In the genomic region with DNA sequence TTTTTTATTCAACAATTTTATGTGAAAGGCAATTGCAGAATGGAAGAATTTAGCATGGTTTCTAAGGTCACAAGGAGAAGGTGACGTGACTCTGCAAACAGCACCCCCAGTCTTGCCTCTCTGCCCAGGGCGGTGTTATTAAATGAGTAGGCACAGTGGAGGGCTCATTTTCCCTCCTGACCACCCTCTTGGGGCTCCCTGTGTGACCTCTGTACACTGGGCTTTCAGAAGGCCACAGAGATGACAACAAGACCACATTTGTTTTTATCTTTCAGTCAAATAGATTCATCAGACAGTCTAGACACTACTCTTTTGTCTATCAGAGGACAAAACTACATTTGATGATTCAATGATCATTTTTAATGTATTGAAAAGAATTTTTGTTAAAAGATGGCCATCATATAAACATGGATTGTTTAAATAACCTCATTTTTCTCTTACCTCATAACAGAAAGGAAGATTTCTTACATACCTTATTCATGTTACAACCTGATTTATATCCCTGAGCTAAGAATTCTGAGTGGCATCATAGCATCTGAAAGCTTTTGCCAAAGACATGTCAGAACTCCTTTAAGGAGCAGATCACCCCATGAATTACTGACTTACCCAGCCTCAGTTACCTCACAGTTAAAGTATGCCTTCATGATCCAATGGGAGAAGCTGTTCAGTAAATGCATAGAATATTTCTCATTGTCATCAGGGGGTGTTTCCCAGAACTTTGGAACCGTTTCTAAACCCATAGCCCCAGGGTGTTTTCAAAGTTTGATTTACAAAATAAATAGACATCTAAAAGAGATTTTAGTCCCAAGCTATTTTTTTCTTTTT, we compare ENCODE assay signal across 12 cellular contexts.
DNase-seq lines count a peak whose midpoint lies in the region; ATAC-seq, FAIRE-seq and TF ChIP-seq lines count a peak whose summit lies in the region.
"Had no signal": no experiment of that assay in that cellular context is flagged by ENCODE, and none has a peak within 500 bp of the region (broad histone marks: within the 10 kb centered on the region; RNA-seq: fewer than 3 reads in every experiment).

No MANE protein-coding gene starts in this region.

- H3K9me3 Mint-ChIP-seq in CD14-positive monocyte: peaks cover 0 to 6% (median 1%) of the 10 kb centered on the region in 7 donors
- H3K9me3 Mint-ChIP-seq in activated T-helper 1 cell treated with anti-CD3 and anti-CD28 coated beads, Interleukin-12 subunit alpha, Interleukin-12 subunit beta, Interleukin-2, Interleukin-4 antibody, amounts not matched to agents 30 ng/mL and 10 ng/mL and 1 ng/mL, durations not matched to agents 14 hours and 24 hours and 36 hours: peaks cover 5% of the 10 kb centered on the region

- intact Hi-C loops in CD14-positive monocyte (cut with micrococcal nuclease): no loop called here
- intact Hi-C loops in activated T-helper 1 cell treated with anti-CD3 and anti-CD28 coated beads, Interleukin-12 subunit alpha, Interleukin-12 subunit beta, Interleukin-2, Interleukin-4 antibody, amounts not matched to agents 30 ng/mL and 10 ng/mL and 1 ng/mL, durations not matched to agents 14 hours and 24 hours and 36 hours (cut with micrococcal nuclease): no loop called here

- no peak overlapping the region for H3K4me3 Mint-ChIP-seq in CD14-positive monocyte
- no peak overlapping the region for H3K4me3 Mint-ChIP-seq in activated T-helper 1 cell treated with anti-CD3 and anti-CD28 coated beads, Interleukin-12 subunit alpha, Interleukin-12 subunit beta, Interleukin-2, Interleukin-4 antibody, amounts not matched to agents 30 ng/mL and 10 ng/mL and 1 ng/mL, durations not matched to agents 14 hours and 24 hours and 36 hours
- H3K4me3 Mint-ChIP-seq: naive B cell had no signal

- H3K27me3 ChIP-seq in layer of hippocampus (ENCODE audit: control insufficient read depth, insufficient read depth, low read length) (no peaks in the 10 kb centered on the region), subcutaneous abdominal adipose tissue (ENCODE audit: control insufficient read depth in 5 of 5, insufficient read depth in 4 of 5, low read length in 5 of 5) (no peaks in the 10 kb centered on the region)
- H3K27me3 ChIP-seq: transverse colon had no signal

- peaks cover 0 to 49% (median 26%) of the 10 kb centered on the region in 5 donors for H3K4me1 ChIP-seq in subcutaneous abdominal adipose tissue (ENCODE audit: control insufficient read depth in 5 of 5, insufficient read depth in 5 of 5, low read length in 5 of 5)

- no peak for FAIRE-seq in RCC 7860 (lab: Jason Lieb, UNC)
- FAIRE-seq: small intestine had no signal

- no peaks in the 10 kb centered on the region for H3K4me1 Mint-ChIP-seq in CD14-positive monocyte
- H3K4me1 Mint-ChIP-seq in activated T-helper 1 cell treated with anti-CD3 and anti-CD28 coated beads, Interleukin-12 subunit alpha, Interleukin-12 subunit beta, Interleukin-2, Interleukin-4 antibody, amounts not matched to agents 30 ng/mL and 10 ng/mL and 1 ng/mL, durations not matched to agents 14 hours and 24 hours and 36 hours (ENCODE audit: low read depth): peaks cover 18% of the 10 kb centered on the region
- H3K4me1 Mint-ChIP-seq: naive B cell had no signal

- DNase-seq in NCI-H226 (peak; percentile 82), cardiac fibroblast (ENCODE audit: low read depth in 2 of 2) (peak; percentile 43 to 48), RCC 7860 (ENCODE audit: low spot score) (no peak), CD14-positive monocyte (ENCODE audit: low spot score) (no peak)
- no peak for DNase-seq in activated T-helper 1 cell treated with anti-CD3 and anti-CD28 coated beads, Interleukin-12 subunit alpha, Interleukin-12 subunit beta, Interleukin-2, Interleukin-4 antibody, amounts not matched to agents 30 ng/mL and 10 ng/mL and 1 ng/mL, durations not matched to agents 14 hours and 24 hours and 36 hours (ENCODE audit: low spot score)
- DNase-seq: naive B cell, small intestine, transverse colon had no signal

- no peaks in the 10 kb centered on the region for H3K36me3 ChIP-seq in subcutaneous abdominal adipose tissue (ENCODE audit: control insufficient read depth in 5 of 5, insufficient read depth in 5 of 5, low read length in 5 of 5)
- H3K36me3 ChIP-seq: transverse colon had no signal

- H3K4me3 ChIP-seq in cardiac fibroblast (replicated peaks in 1 of 2; ENCODE audit: low read depth in 2 of 2, low read length in 2 of 2): no peak overlapping the region
- H3K4me3 ChIP-seq in subcutaneous abdominal adipose tissue (ENCODE audit: low read depth in 1 of 5, low read length in 5 of 5): peak overlapping the region in 1 of 5 donors; percentile 16
- H3K4me3 ChIP-seq: transverse colon had no signal

- no peak overlapping the region for H3K27ac Mint-ChIP-seq in CD14-positive monocyte
- no peak overlapping the region for H3K27ac Mint-ChIP-seq in activated T-helper 1 cell treated with anti-CD3 and anti-CD28 coated beads, Interleukin-12 subunit alpha, Interleukin-12 subunit beta, Interleukin-2, Interleukin-4 antibody, amounts not matched to agents 30 ng/mL and 10 ng/mL and 1 ng/mL, durations not matched to agents 14 hours and 24 hours and 36 hours

- peaks cover 7 to 12% (median 9%) of the 10 kb centered on the region in 3 donors for H3K27me3 Mint-ChIP-seq in CD14-positive monocyte (ENCODE audit: low read depth in 3 of 3)
- peaks cover 4% of the 10 kb centered on the region for H3K27me3 Mint-ChIP-seq in activated T-helper 1 cell treated with anti-CD3 and anti-CD28 coated beads, Interleukin-12 subunit alpha, Interleukin-12 subunit beta, Interleukin-2, Interleukin-4 antibody, amounts not matched to agents 30 ng/mL and 10 ng/mL and 1 ng/mL, durations not matched to agents 14 hours and 24 hours and 36 hours (ENCODE audit: insufficient read depth)

- peak overlapping the region in 1 of 5 donors; percentile 18 for H3K9ac ChIP-seq in subcutaneous abdominal adipose tissue (ENCODE audit: low read length in 5 of 5)

- no peak for ATAC-seq in HG03108 (IDR thresholded peaks at IDR 0.05; ENCODE audit: unreplicated experiment)

- H3K27ac ChIP-seq in layer of hippocampus (ENCODE audit: low read depth, low read length) (peak overlapping the region; percentile 69), subcutaneous abdominal adipose tissue (ENCODE audit: low read depth, low read length) (peak overlapping the region; percentile 67)
- H3K27ac ChIP-seq: transverse colon, VCaP had no signal

- H3K9me3 ChIP-seq in subcutaneous abdominal adipose tissue (ENCODE audit: control insufficient read depth in 5 of 5, low read length in 5 of 5): no peaks in the 10 kb centered on the region
- H3K9me3 ChIP-seq: transverse colon had no signal

- no peak for TF ChIP-seq CTCF in cardiac fibroblast (IDR thresholded peaks at IDR 0.05; ENCODE audit: low read depth, low read length)
- no peak for TF ChIP-seq CTCF in CD14-positive monocyte (IDR thresholded peaks at IDR 0.05)

- no peaks in the 10 kb centered on the region for H3K36me3 Mint-ChIP-seq in CD14-positive monocyte
- peaks cover 4% of the 10 kb centered on the region for H3K36me3 Mint-ChIP-seq in activated T-helper 1 cell treated with anti-CD3 and anti-CD28 coated beads, Interleukin-12 subunit alpha, Interleukin-12 subunit beta, Interleukin-2, Interleukin-4 antibody, amounts not matched to agents 30 ng/mL and 10 ng/mL and 1 ng/mL, durations not matched to agents 14 hours and 24 hours and 36 hours (ENCODE audit: low read depth)
- H3K36me3 Mint-ChIP-seq: naive B cell had no signal

Comparison
In these comparisons a context has a peak if more than half of its experiments do, and no peak if none do; other contexts are left out.
1. DNase-seq: peak in NCI-H226 (single experiment) and cardiac fibroblast (2 of 2); none in RCC 7860 (single experiment), CD14-positive monocyte (single experiment) and activated T-helper 1 cell treated with anti-CD3 and anti-CD28 coated beads, Interleukin-12 subunit alpha, Interleukin-12 subunit beta, Interleukin-2, Interleukin-4 antibody, amounts not matched to agents 30 ng/mL and 10 ng/mL and 1 ng/mL, durations not matched to agents 14 hours and 24 hours and 36 hours (single experiment).